ENCODE assay signal across 19 cellular contexts in the genomic region with DNA sequence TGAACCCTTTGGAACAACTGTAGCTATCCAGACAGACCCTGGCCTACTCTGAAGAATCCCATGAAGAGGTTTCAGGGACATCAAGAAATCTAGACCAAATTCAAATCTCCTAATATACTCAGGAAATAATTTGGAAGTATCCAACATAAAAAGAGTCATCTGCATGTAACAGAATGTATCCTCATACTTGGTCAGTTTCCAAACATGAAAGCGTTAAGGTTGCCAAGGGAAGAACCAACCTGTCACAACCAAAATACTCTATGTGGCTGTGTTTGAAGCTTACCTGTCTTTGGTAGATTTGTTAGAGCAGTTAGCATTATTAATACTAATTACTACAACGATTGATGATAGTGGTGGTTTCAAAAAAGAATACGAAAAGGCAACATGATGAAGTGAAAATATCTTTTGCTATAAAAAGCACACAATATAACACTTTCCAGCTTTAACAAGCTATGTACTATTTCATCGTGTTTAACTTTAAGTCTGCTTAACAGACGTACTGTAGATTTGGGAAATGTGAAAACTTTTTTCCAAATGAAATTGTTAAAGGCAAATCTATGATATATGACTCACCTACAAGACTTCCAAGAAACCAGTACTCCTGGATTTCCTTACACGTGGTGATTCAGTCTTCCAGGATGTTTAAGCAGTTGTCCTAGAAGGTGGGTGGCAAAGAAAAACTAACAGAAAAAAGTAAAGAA. TPM values are rescaled to one million over a fixed set of nuclear protein-coding genes. Genes with fewer than 3 reads are reported as not detected.
A peak's percentile ranks its signal among the peaks of the same experiment; 100 is the strongest.
DNase-seq lines count a peak whose midpoint lies in the region; ATAC-seq and TF ChIP-seq lines count a peak whose summit lies in the region.
"Had no signal": no experiment of that assay in that cellular context is flagged by ENCODE, and none has a peak within 500 bp of the region (broad histone marks: within the 10 kb centered on the region; RNA-seq: fewer than 3 reads in every experiment).

No MANE protein-coding gene starts in this region.

- H3K9me3 ChIP-seq in PC-3 (ENCODE audit: low read length) (no peaks in the 10 kb centered on the region), osteoblast (ENCODE audit: low read depth, low read length) (no peaks in the 10 kb centered on the region)
- H3K9me3 ChIP-seq: tibial nerve had no signal

- no peaks in the 10 kb centered on the region for H3K9me2 ChIP-seq in PC-3 (replicated peaks; ENCODE audit: low read length)

- H3K36me3 ChIP-seq in PC-3 (ENCODE audit: low read depth, low read length) (no peaks in the 10 kb centered on the region), osteoblast (ENCODE audit: insufficient read depth, low read length) (no peaks in the 10 kb centered on the region)
- H3K36me3 ChIP-seq: tibial nerve had no signal

- no peak overlapping the region for H3K4me3 ChIP-seq in PC-3 (ENCODE audit: low read length)
- no peak overlapping the region for H3K4me3 ChIP-seq in choroid plexus epithelial cell (ENCODE audit: low read depth, low read length)
- no peak overlapping the region for H3K4me3 ChIP-seq in osteoblast (ENCODE audit: insufficient read depth, low read length)
- H3K4me3 ChIP-seq: tibial nerve had no signal

- intact Hi-C loops in PC-3 (cut with micrococcal nuclease): no loop called here

- H3F3A ChIP-seq in PC-3 (ENCODE audit: low read length, unreplicated experiment): no peaks in the 10 kb centered on the region

- no peak overlapping the region; the same call in 1 of the 2 replicates for H3K9ac ChIP-seq in PC-3 (ENCODE audit: low read length)

- H3K27ac ChIP-seq in PC-3 (ENCODE audit: low read length): peak overlapping the region; percentile 65
- H3K27ac ChIP-seq in osteoblast (ENCODE audit: low read depth, low read length): peak overlapping the region; percentile 32
- H3K27ac ChIP-seq: tibial nerve had no signal

- H3K4me1 ChIP-seq in PC-3 (ENCODE audit: insufficient read depth, low read length) (peaks cover 23% of the 10 kb centered on the region), osteoblast (ENCODE audit: insufficient read depth, low read length) (peaks cover 62% of the 10 kb centered on the region)

- H4K20me1 ChIP-seq in PC-3 (ENCODE audit: low read length): no peaks in the 10 kb centered on the region
- H4K20me1 ChIP-seq in osteoblast (ENCODE audit: insufficient read depth, low read length): no peaks in the 10 kb centered on the region

- DNase-seq in EH (ENCODE audit: low read depth) (peak; percentile 65), PC-3 (peak; percentile 67), choroid plexus epithelial cell (ENCODE audit: low read depth) (peak; percentile 14), osteoblast (ENCODE audit: insufficient read length, low spot score, missing footprints) (peak; percentile 2), nucleus accumbens (lab: John Stamatoyannopoulos, UW) (no peak), UCSD-AML1 (lab: John Stamatoyannopoulos, UW; ENCODE audit: unreplicated experiment) (no peak)
- no peak for DNase-seq in NK-92 treated with Interleukin-12 subunit alpha and Interleukin-12 subunit beta, amount 100 ng/mL, for 24 hours (lab: John Stamatoyannopoulos, UW)
- DNase-seq: activated gamma-delta T cell; effector memory CD4-positive, alpha-beta T cell; mesenchymal stem cell; right cardiac atrium; stimulated activated CD4-positive, alpha-beta T cell treated with anti-CD3 and anti-CD28 coated beads, Interleukin-4, amount 100 ng/mL, for 1 hour; SW 1271 had no signal

- BruUV-seq in PC-3 (replicated peaks; lab: Mats Ljungman, UMichigan): no TSS peak

- peak overlapping the region; percentile 63 for H3K4me2 ChIP-seq in PC-3 (ENCODE audit: low read length)
- H3K4me2 ChIP-seq in osteoblast (ENCODE audit: insufficient read depth, low read length): peak overlapping the region; percentile 40

- no peak for TF ChIP-seq CTCF in PC-3 (conservative IDR thresholded peaks at IDR 0.05; ENCODE audit: low read depth, low read length)
- TF ChIP-seq CTCF in choroid plexus epithelial cell (conservative IDR thresholded peaks at IDR 0.05; ENCODE audit: low read depth, low read length): no peak
- no peak for TF ChIP-seq CTCF in osteoblast (IDR thresholded peaks at IDR 0.05; ENCODE audit: extremely low read depth, low read depth, low read length)

- H3K27me3 ChIP-seq in PC-3 (ENCODE audit: low read length) (no peaks in the 10 kb centered on the region), osteoblast (ENCODE audit: insufficient read depth, low read length) (no peaks in the 10 kb centered on the region)
- H3K27me3 ChIP-seq: tibial nerve had no signal

- POLR2A ChIA-PET in PC-3 (lab: Charles Lee; ENCODE audit: unreplicated experiment): no interaction called here

- H3K79me2 ChIP-seq in PC-3 (ENCODE audit: low read length) (no peaks in the 10 kb centered on the region), osteoblast (ENCODE audit: insufficient read depth, low read length) (no peaks in the 10 kb centered on the region)

- no peak overlapping the region for H2AFZ ChIP-seq in PC-3 (ENCODE audit: low read length)
- no peak overlapping the region for H2AFZ ChIP-seq in osteoblast (ENCODE audit: low read length)

- CTCF ChIA-PET in PC-3 (lab: Charles Lee): no interaction called here

- ATAC-seq in PC-3 (peak; percentile 82), HG03354 (IDR thresholded peaks at IDR 0.05; ENCODE audit: poor library complexity, severe bottlenecking, unreplicated experiment) (no peak)
- ATAC-seq: HCT116, right cardiac atrium had no signal

RNA-seq across cellular contexts. Expression of gene ENPP1, which starts 46.6 kb away (rescaled TPM):
- total RNA-seq in PC-3 (2014; rRNA removed) (4.4 and 5.1 TPM in 2 replicates), osteoblast (16.3 and 20.3 TPM in 2 replicates)

RNA-seq across cellular contexts. Expression of gene CTAGE9, which starts 50.4 kb away (rescaled TPM):
- total RNA-seq in PC-3 (2014; rRNA removed) (not detected in 2 replicates), osteoblast (not detected in 2 replicates)
- total RNA-seq: B cell, NCI-H460, neural crest cell, right cardiac atrium, tibial nerve had no signal

Comparison
In these comparisons a context has a peak if more than half of its experiments do, and no peak if none do; other contexts are left out.
1. DNase-seq: peak in EH (single experiment), PC-3 (single experiment), choroid plexus epithelial cell (single experiment) and osteoblast (single experiment); none in NK-92 treated with Interleukin-12 subunit alpha and Interleukin-12 subunit beta, amount 100 ng/mL, for 24 hours (single experiment), nucleus accumbens (0 of 56) and UCSD-AML1 (single experiment).